1 cellular context compared by ENCODE assay signal in the genomic region with DNA sequence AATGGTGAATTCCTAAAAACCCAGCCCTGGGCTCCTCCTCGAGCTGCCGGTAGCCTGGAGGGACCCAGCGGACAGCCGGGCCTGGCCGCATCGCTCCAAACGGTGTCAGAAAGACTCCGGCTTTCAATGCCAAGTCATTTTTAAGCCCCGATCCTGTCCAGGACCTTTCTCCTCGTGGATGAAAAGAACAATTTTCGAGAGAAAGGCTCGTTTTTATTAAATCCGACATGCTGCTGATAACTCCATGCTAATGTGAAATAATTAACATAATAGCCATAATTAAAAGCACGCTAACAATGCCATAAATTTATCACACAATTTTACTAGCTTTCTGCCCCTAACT.
TF ChIP-seq lines count a peak whose summit lies in the region.

No MANE protein-coding gene starts in this region.

TF ChIP-seq in GM23338, 12 proteins besides CTCF, POLR2A, EP300 and RAD21:
- TF ChIP-seq STAT1 (IDR thresholded peaks at IDR 0.05; ENCODE audit: unreplicated experiment) (no peak), CREB1 (CRISPR knock-in tag; IDR thresholded peaks at IDR 0.05; ENCODE audit: low read depth) (no peak), ZNF331 (CRISPR knock-in tag; IDR thresholded peaks at IDR 0.05; ENCODE audit: low read depth) (no peak), POLR2AphosphoS5 (IDR thresholded peaks at IDR 0.05; ENCODE audit: low read depth) (no peak), ZNF114 (CRISPR knock-in tag; IDR thresholded peaks at IDR 0.05) (no peak), EZH2phosphoT487 (IDR thresholded peaks at IDR 0.05; ENCODE audit: unreplicated experiment) (no peak), NANOG (IDR thresholded peaks at IDR 0.05; ENCODE audit: borderline replicate concordance) (no peak), EZH2 (IDR thresholded peaks at IDR 0.05; ENCODE audit: low read depth, unreplicated experiment) (no peak), JUNB (IDR thresholded peaks at IDR 0.05; ENCODE audit: unreplicated experiment) (no peak)
- TF ChIP-seq, protein P1, sequence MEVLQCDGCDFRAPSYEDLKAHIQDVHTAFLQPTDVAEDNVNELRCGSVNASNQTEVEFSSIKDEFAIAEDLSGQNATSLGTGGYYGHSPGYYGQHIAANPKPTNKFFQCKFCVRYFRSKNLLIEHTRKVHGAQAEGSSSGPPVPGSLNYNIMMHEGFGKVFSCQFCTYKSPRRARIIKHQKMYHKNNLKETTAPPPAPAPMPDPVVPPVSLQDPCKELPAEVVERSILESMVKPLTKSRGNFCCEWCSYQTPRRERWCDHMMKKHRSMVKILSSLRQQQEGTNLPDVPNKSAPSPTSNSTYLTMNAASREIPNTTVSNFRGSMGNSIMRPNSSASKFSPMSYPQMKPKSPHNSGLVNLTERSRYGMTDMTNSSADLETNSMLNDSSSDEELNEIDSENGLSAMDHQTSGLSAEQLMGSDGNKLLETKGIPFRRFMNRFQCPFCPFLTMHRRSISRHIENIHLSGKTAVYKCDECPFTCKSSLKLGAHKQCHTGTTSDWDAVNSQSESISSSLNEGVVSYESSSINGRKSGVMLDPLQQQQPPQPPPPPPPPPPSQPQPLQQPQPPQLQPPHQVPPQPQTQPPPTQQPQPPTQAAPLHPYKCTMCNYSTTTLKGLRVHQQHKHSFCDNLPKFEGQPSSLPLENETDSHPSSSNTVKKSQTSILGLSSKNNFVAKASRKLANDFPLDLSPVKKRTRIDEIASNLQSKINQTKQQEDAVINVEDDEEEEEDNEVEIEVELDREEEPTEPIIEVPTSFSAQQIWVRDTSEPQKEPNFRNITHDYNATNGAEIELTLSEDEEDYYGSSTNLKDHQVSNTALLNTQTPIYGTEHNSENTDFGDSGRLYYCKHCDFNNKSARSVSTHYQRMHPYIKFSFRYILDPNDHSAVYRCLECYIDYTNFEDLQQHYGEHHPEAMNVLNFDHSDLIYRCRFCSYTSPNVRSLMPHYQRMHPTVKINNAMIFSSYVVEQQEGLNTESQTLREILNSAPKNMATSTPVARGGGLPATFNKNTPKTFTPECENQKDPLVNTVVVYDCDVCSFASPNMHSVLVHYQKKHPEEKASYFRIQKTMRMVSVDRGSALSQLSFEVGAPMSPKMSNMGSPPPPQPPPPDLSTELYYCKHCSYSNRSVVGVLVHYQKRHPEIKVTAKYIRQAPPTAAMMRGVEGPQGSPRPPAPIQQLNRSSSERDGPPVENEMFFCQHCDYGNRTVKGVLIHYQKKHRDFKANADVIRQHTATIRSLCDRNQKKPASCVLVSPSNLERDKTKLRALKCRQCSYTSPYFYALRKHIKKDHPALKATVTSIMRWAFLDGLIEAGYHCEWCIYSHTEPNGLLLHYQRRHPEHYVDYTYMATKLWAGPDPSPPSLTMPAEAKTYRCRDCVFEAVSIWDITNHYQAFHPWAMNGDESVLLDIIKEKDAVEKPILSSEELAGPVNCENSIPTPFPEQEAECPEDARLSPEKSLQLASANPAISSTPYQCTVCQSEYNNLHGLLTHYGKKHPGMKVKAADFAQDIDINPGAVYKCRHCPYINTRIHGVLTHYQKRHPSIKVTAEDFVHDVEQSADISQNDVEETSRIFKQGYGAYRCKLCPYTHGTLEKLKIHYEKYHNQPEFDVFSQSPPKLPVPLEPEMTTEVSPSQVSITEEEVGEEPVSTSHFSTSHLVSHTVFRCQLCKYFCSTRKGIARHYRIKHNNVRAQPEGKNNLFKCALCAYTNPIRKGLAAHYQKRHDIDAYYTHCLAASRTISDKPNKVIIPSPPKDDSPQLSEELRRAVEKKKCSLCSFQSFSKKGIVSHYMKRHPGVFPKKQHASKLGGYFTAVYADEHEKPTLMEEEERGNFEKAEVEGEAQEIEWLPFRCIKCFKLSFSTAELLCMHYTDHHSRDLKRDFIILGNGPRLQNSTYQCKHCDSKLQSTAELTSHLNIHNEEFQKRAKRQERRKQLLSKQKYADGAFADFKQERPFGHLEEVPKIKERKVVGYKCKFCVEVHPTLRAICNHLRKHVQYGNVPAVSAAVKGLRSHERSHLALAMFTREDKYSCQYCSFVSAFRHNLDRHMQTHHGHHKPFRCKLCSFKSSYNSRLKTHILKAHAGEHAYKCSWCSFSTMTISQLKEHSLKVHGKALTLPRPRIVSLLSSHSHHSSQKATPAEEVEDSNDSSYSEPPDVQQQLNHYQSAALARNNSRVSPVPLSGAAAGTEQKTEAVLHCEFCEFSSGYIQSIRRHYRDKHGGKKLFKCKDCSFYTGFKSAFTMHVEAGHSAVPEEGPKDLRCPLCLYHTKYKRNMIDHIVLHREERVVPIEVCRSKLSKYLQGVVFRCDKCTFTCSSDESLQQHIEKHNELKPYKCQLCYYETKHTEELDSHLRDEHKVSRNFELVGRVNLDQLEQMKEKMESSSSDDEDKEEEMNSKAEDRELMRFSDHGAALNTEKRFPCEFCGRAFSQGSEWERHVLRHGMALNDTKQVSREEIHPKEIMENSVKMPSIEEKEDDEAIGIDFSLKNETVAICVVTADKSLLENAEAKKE (CRISPR knock-in tag; IDR thresholded peaks at IDR 0.05), result no peak
- TF ChIP-seq, protein P2, sequence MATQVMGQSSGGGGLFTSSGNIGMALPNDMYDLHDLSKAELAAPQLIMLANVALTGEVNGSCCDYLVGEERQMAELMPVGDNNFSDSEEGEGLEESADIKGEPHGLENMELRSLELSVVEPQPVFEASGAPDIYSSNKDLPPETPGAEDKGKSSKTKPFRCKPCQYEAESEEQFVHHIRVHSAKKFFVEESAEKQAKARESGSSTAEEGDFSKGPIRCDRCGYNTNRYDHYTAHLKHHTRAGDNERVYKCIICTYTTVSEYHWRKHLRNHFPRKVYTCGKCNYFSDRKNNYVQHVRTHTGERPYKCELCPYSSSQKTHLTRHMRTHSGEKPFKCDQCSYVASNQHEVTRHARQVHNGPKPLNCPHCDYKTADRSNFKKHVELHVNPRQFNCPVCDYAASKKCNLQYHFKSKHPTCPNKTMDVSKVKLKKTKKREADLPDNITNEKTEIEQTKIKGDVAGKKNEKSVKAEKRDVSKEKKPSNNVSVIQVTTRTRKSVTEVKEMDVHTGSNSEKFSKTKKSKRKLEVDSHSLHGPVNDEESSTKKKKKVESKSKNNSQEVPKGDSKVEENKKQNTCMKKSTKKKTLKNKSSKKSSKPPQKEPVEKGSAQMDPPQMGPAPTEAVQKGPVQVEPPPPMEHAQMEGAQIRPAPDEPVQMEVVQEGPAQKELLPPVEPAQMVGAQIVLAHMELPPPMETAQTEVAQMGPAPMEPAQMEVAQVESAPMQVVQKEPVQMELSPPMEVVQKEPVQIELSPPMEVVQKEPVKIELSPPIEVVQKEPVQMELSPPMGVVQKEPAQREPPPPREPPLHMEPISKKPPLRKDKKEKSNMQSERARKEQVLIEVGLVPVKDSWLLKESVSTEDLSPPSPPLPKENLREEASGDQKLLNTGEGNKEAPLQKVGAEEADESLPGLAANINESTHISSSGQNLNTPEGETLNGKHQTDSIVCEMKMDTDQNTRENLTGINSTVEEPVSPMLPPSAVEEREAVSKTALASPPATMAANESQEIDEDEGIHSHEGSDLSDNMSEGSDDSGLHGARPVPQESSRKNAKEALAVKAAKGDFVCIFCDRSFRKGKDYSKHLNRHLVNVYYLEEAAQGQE (IDR thresholded peaks at IDR 0.05; ENCODE audit: unreplicated experiment), result no peak
- TF ChIP-seq, protein P3, sequence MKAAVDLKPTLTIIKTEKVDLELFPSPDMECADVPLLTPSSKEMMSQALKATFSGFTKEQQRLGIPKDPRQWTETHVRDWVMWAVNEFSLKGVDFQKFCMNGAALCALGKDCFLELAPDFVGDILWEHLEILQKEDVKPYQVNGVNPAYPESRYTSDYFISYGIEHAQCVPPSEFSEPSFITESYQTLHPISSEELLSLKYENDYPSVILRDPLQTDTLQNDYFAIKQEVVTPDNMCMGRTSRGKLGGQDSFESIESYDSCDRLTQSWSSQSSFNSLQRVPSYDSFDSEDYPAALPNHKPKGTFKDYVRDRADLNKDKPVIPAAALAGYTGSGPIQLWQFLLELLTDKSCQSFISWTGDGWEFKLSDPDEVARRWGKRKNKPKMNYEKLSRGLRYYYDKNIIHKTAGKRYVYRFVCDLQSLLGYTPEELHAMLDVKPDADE (IDR thresholded peaks at IDR 0.05), result no peak
